8 cellular contexts compared by ENCODE assay signal in the genomic region with DNA sequence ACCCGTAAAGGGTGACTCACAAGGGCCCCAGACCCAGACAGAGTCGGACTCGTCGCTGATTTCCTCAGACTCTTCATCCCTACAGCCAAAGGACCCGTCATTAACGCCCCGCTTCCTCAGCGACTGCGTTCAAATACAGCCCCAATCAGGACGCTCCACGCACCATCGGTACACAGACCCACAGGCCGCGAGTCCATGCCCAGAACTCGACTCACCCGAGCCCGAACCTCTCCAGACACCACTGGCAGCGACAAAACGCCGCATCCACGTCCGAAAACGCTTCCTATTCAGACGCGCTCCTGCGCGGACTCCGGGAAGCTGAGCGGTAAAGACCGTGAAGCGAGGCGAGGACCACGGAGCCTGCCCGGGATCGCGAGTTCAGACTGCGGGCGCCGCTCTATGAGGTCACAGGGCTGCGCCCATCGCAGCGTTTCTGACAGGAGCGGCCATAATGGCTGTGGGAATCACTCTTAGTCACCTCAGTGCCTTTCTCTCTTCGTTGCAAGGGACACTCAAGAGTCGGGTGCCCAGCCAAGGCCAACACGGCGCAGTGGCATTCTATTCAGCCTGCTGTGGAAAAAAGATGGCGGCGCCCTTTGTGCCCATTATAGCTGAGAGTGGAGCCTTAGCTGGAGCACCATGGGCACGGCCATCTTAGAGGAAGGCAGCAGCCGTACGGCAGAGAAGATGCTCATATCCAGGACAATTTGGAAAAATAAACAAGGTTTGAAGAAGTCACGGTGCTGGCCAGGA. TPM values are rescaled to one million over a fixed set of nuclear protein-coding genes. Genes with fewer than 3 reads are reported as not detected.
DNase-seq lines count a peak whose midpoint lies in the region; ATAC-seq and TF ChIP-seq lines count a peak whose summit lies in the region.

TSS of gene ZNF614 (minus strand) at position 353 of the 753 bp plus-strand sequence. CDS start 2,634 bp downstream, outside the sequence.

- intact Hi-C loops in psoas muscle (cut with DNase I): loop anchor here (2.0 to 5.0 kb wide), 3 partner anchors 19 to 41 kb away; partner anchors contain the start of genes ZNF432 (in 2 of the 2), ZNF350 (in 1 of the 2) and ZNF615 (in 1 of the 2)

- TF ChIP-seq CTCF in GM13976 (IDR thresholded peaks at IDR 0.05; ENCODE audit: borderline replicate concordance, control extremely low read depth, extremely low read depth, insufficient read depth, missing control alignments) (no peak), right atrium auricular region (IDR thresholded peaks at IDR 0.05) (no peak), psoas muscle (IDR thresholded peaks at IDR 0.05) (no peak)

- peak; percentile 90 for DNase-seq in GM13976 (ENCODE audit: low spot score)
- peak; percentile 89 for DNase-seq in NCI-H146 (lab: John Stamatoyannopoulos, UW)
- DNase-seq in T-helper 2 cell treated with Interferon-gamma antibody and Interleukin-4, amounts not matched to agents 5 μg/mL and 100 μg/mL, for 36 hours (ENCODE audit: low spot score): peak; percentile 90
- DNase-seq in anterior cingulate cortex (lab: John Stamatoyannopoulos, UW): peak; percentile 71 to 94 (median 86)
- peak; percentile 86 for DNase-seq in right atrium auricular region (ENCODE audit: low spot score)
- peak; percentile 88 to 94 for DNase-seq in psoas muscle

- H3K27ac ChIP-seq in right atrium auricular region (peak within 1 kb of the TSS; percentile 90 to 93), psoas muscle (peak within 1 kb of the TSS; percentile 96), urinary bladder (ENCODE audit: low read depth) (peak within 1 kb of the TSS; percentile 77)

- H3K27ac Mint-ChIP-seq in T-helper 2 cell treated with Interferon-gamma antibody and Interleukin-4, amounts not matched to agents 5 μg/mL and 100 μg/mL, for 36 hours: peak within 1 kb of the TSS; percentile 95

- H3K4me3 Mint-ChIP-seq in T-helper 2 cell treated with Interferon-gamma antibody and Interleukin-4, amounts not matched to agents 5 μg/mL and 100 μg/mL, for 36 hours: peak within 1 kb of the TSS; percentile 90

- H3K36me3 ChIP-seq in right atrium auricular region (peaks cover 35% of the 10 kb centered on the region), psoas muscle (ENCODE audit: insufficient read depth in 1 of 2, low read depth in 1 of 2) (peaks cover 13 to 39% of the 10 kb centered on the region in 2 donors), urinary bladder (ENCODE audit: insufficient read depth) (peaks cover 10% of the 10 kb centered on the region)

- peaks cover 8 to 35% of the 10 kb centered on the region in 2 donors for H3K9me3 ChIP-seq in right atrium auricular region
- H3K9me3 ChIP-seq in psoas muscle: peaks cover 69% of the 10 kb centered on the region

- peaks cover 17% of the 10 kb centered on the region for H3K4me1 Mint-ChIP-seq in T-helper 2 cell treated with Interferon-gamma antibody and Interleukin-4, amounts not matched to agents 5 μg/mL and 100 μg/mL, for 36 hours (ENCODE audit: low read depth)

- ATAC-seq in HG02763 (IDR thresholded peaks at IDR 0.05; ENCODE audit: unreplicated experiment): peak; percentile 84
- peak; percentile 98 for ATAC-seq in psoas muscle

- 0% methylated on average over 53 of the region's 53 CpGs for WGBS in psoas muscle, 3 donors
- under 1% methylated on average over 53 of the region's 53 CpGs for WGBS in urinary bladder

- H3K4me1 ChIP-seq in right atrium auricular region (peaks cover 0 to 17% of the 10 kb centered on the region in 2 donors), psoas muscle (peaks cover 5% of the 10 kb centered on the region), urinary bladder (ENCODE audit: insufficient read depth) (no peaks in the 10 kb centered on the region)

- H3K36me3 Mint-ChIP-seq in T-helper 2 cell treated with Interferon-gamma antibody and Interleukin-4, amounts not matched to agents 5 μg/mL and 100 μg/mL, for 36 hours (ENCODE audit: low read depth): peaks cover 75% of the 10 kb centered on the region

- H3K4me3 ChIP-seq in right atrium auricular region (peak within 1 kb of the TSS; percentile 83 to 84), psoas muscle (peak within 1 kb of the TSS; percentile 92), urinary bladder (ENCODE audit: low read depth, low read length) (peak within 1 kb of the TSS; percentile 68)

- no peaks in the 10 kb centered on the region for H3K27me3 Mint-ChIP-seq in T-helper 2 cell treated with Interferon-gamma antibody and Interleukin-4, amounts not matched to agents 5 μg/mL and 100 μg/mL, for 36 hours (ENCODE audit: low read depth)

- H3K9me3 Mint-ChIP-seq in T-helper 2 cell treated with Interferon-gamma antibody and Interleukin-4, amounts not matched to agents 5 μg/mL and 100 μg/mL, for 36 hours: peaks cover 69% of the 10 kb centered on the region

- no peaks in the 10 kb centered on the region for H3K27me3 ChIP-seq in right atrium auricular region
- no peaks in the 10 kb centered on the region for H3K27me3 ChIP-seq in psoas muscle (ENCODE audit: insufficient read depth in 3 of 3, low read length in 2 of 3)

- in situ Hi-C loops in GM13976 (cut with MboI; ENCODE audit: low sequenced_read_pairs, unreplicated experiment): no loop called here

RNA-seq across cellular contexts. Expression of gene ZNF614, which starts in this region (rescaled TPM):
- 1 to 10 TPM; 6.5 to 6.6 TPM for total RNA-seq in right atrium auricular region
- 1 to 10 TPM; 3.8 to 6.2 (median 4.5) TPM for total RNA-seq in psoas muscle
- 1 to 10 TPM; 3.3 to 7.7 (median 3.4) TPM for polyA plus RNA-seq in psoas muscle
- total RNA-seq in urinary bladder: 21.1 TPM
- 6.5 TPM for polyA plus RNA-seq in urinary bladder

Comparison
In these comparisons a context has a peak if more than half of its experiments do, and no peak if none do; other contexts are left out.
1. Peak in every context shown above with its lines: DNase-seq, ATAC-seq, H3K4me3 ChIP-seq and H3K27ac ChIP-seq.